ENCODE assay signal across 14 cellular contexts in genomic region chr22:39724390-39724789, GRCh38.
DNase-seq lines count a peak whose midpoint lies in the region; ATAC-seq, FAIRE-seq and TF ChIP-seq lines count a peak whose summit lies in the region.
"Had no signal": no experiment of that assay in that cellular context is flagged by ENCODE, and none has a peak within 500 bp of the region (broad histone marks: within the 10 kb centered on the region; RNA-seq: fewer than 3 reads in every experiment).

No MANE protein-coding gene starts in this region.

- no peaks in the 10 kb centered on the region for H3K9me3 ChIP-seq in HepG2 (ENCODE audit: low read length)
- no peaks in the 10 kb centered on the region for H3K9me3 ChIP-seq in right lobe of liver

- TF ChIP-seq CTCF in HepG2 (CRISPR knock-in tag; IDR thresholded peaks at IDR 0.05) (no peak), right lobe of liver (IDR thresholded peaks at IDR 0.05) (no peak), epithelial cell of esophagus (IDR thresholded peaks at IDR 0.05; ENCODE audit: insufficient read depth, low read depth, low read length, missing control alignments) (no peak)

- POLR2A ChIA-PET in HepG2 (lab: Yijun Ruan, JAX), result no interaction called here

- H3K4me2 ChIP-seq in HepG2 (ENCODE audit: low read depth, low read length), result no peak overlapping the region

- no peak for FAIRE-seq in HepG2 (lab: Jason Lieb, UNC)

- TF ChIP-seq EP300 in HepG2 (IDR thresholded peaks at IDR 0.05; ENCODE audit: low read depth in 2 of 2, low read length in 2 of 2), result no peak
- TF ChIP-seq EP300 in HepG2 (CRISPR knock-in tag; IDR thresholded peaks at IDR 0.05; ENCODE audit: borderline replicate concordance), result no peak

- no TSS peak for BruUV-seq in HepG2 (replicated peaks; lab: Mats Ljungman, UMichigan)

- DNase-seq in HepG2 (ENCODE audit: low spot score), result no peak
- no peak for DNase-seq in right lobe of liver
- peak; percentile 80 for DNase-seq in NCI-H2171 treated with DMSO at 0.1 percent for 48 hours (lab: John Stamatoyannopoulos, UW)
- DNase-seq in epithelial cell of esophagus (ENCODE audit: low read depth), result peak; percentile 23
- no peak for DNase-seq in stimulated activated CD8-positive, alpha-beta memory T cell treated with anti-CD3 and anti-CD28 coated beads, Interleukin-4, amount 100 ng/mL, for 48 hours
- no peak for DNase-seq in Ammon's horn (ENCODE audit: low spot score)
- DNase-seq: activated naive CD4-positive, alpha-beta T cell; NCI-H1694 treated with DMSO at 0.1 percent for 48 hours; stimulated activated naive CD8-positive, alpha-beta T cell treated with anti-CD3 and anti-CD28 coated beads, Interleukin-15, amount 100 ng/mL, for 72 hours; SW 1271 had no signal

- no peak for TF ChIP-seq RAD21 in HepG2 (CRISPR knock-in tag; IDR thresholded peaks at IDR 0.05)

- no peaks in the 10 kb centered on the region for H3K4me1 ChIP-seq in HepG2 (ENCODE audit: insufficient read depth, low read length)
- H3K4me1 ChIP-seq in right lobe of liver, result no peaks in the 10 kb centered on the region

- intact Hi-C loops in HepG2 (cut with micrococcal nuclease; ENCODE audit: unreplicated experiment) (no loop called here), right lobe of liver (cut with DNase I) (no loop called here)

- no peak for TF ChIP-seq POLR2A in HepG2 (IDR thresholded peaks at IDR 0.05; ENCODE audit: insufficient read depth in 1 of 2, low read depth in 2 of 2, low read length in 2 of 2)
- no peak for TF ChIP-seq POLR2A in right lobe of liver (IDR thresholded peaks at IDR 0.05)

- no peaks in the 10 kb centered on the region for H4K20me1 ChIP-seq in HepG2 (ENCODE audit: insufficient read depth, low read length)

- H3K9ac ChIP-seq in HepG2 (ENCODE audit: insufficient read depth, low read depth, low read length), result no peak overlapping the region

- H2AFZ ChIP-seq in HepG2 (ENCODE audit: low read length), result no peak overlapping the region

- H3K27ac ChIP-seq in HepG2 (ENCODE audit: extremely low read length, insufficient read depth, low read length) (no peak overlapping the region), right lobe of liver (no peak overlapping the region)

- in situ Hi-C loops in HepG2 (cut with HindIII; ENCODE audit: extremely low pct_ligation_motif_present, low pct_unique_long_range_greater_than_20kb), result no loop called here

- H3K4me3 ChIP-seq in HepG2 (replicated peaks in 1 of 3; ENCODE audit: insufficient read depth in 1 of 3, low read depth in 2 of 3, low read length in 3 of 3) (no peak overlapping the region), right lobe of liver (no peak overlapping the region), epithelial cell of esophagus (ENCODE audit: low read length) (no peak overlapping the region)

- H3K36me3 ChIP-seq in HepG2 (replicated peaks in 1 of 2; ENCODE audit: control insufficient read depth in 1 of 2, insufficient read depth in 2 of 2, low read length in 2 of 2), result no peaks in the 10 kb centered on the region
- no peaks in the 10 kb centered on the region for H3K36me3 ChIP-seq in right lobe of liver

- H3K27me3 ChIP-seq in HepG2 (ENCODE audit: control insufficient read depth in 1 of 2, insufficient read depth in 2 of 2, low read length in 2 of 2), result peaks cover 0 to 24% of the 10 kb centered on the region in 2 experiments; a peak in 3 of 5 replicates
- H3K27me3 ChIP-seq in right lobe of liver, result no peaks in the 10 kb centered on the region

- ATAC-seq in HepG2, result no peak
- no peak for ATAC-seq in right lobe of liver
- no peak for ATAC-seq in GM18909 (IDR thresholded peaks at IDR 0.05; ENCODE audit: poor library complexity, unreplicated experiment)
- no peak for ATAC-seq in HG03095 (IDR thresholded peaks at IDR 0.05; ENCODE audit: unreplicated experiment)
- ATAC-seq: left lobe of liver; Panc1; stimulated activated naive CD8-positive, alpha-beta T cell treated with anti-CD3 and anti-CD28 coated beads, Interleukin-15, amount 100 ng/mL, for 72 hours had no signal

- H3K79me2 ChIP-seq in HepG2 (ENCODE audit: insufficient read depth, low read length), result no peaks in the 10 kb centered on the region

- CTCF ChIA-PET in HepG2 (lab: Yijun Ruan, JAX; ENCODE audit: low intra/inter-chr PET ratio, low total read pairs), result no interaction called here

- 54% methylated on average over 3 of the region's 4 CpGs for WGBS in HepG2 (ENCODE audit: low lambda C conversion rate)
- 61% methylated on average over 2 of the region's 4 CpGs for WGBS in right lobe of liver (ENCODE audit: insufficient coverage, low coverage, low lambda C conversion rate, missing lambda C conversion rate)

TF ChIP-seq in HepG2, 621 proteins besides CTCF, POLR2A, EP300 and RAD21:
- TF ChIP-seq NFYC (CRISPR knock-in tag; IDR thresholded peaks at IDR 0.05) (0 out of 2 replicates have a peak, but pooled peaks have one; percentile 38), HOXA3 (CRISPR knock-in tag; IDR thresholded peaks at IDR 0.05) (no peak)

Comparison
In these comparisons a context has a peak if more than half of its experiments do, and no peak if none do; other contexts are left out.
1. DNase-seq: peak in NCI-H2171 treated with DMSO at 0.1 percent for 48 hours (single experiment) and epithelial cell of esophagus (single experiment); none in HepG2 (single experiment), right lobe of liver (0 of 3), stimulated activated CD8-positive, alpha-beta memory T cell treated with anti-CD3 and anti-CD28 coated beads, Interleukin-4, amount 100 ng/mL, for 48 hours (single experiment) and Ammon's horn (single experiment).